Comparison of ENCODE assay signal across 1 cellular context in the genomic region with DNA sequence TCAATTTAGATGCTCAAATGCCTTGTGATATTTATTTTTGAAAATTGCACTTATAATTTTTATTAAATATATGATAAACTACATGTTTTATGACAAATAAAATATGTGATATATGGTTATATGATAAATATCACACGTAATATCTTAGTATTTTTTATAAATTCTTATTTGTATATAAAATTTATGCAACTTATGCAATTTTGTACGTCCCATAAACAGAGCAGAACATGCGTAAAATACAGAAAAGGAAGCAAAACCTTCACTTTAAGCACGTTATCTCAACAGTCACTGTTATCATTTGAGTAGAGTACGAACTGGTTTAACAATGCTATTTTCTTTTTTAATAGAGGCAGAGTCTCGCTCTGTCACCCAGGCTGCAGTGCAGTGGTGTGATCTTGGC.
TF ChIP-seq lines count a peak whose summit lies in the region.

No MANE protein-coding gene starts in this region.

TF ChIP-seq in K562, 482 proteins besides CTCF, POLR2A, EP300 and RAD21:
- no peak for TF ChIP-seq MIER1 (IDR thresholded peaks at IDR 0.05; ENCODE audit: low read depth)
- TF ChIP-seq, protein P1, sequence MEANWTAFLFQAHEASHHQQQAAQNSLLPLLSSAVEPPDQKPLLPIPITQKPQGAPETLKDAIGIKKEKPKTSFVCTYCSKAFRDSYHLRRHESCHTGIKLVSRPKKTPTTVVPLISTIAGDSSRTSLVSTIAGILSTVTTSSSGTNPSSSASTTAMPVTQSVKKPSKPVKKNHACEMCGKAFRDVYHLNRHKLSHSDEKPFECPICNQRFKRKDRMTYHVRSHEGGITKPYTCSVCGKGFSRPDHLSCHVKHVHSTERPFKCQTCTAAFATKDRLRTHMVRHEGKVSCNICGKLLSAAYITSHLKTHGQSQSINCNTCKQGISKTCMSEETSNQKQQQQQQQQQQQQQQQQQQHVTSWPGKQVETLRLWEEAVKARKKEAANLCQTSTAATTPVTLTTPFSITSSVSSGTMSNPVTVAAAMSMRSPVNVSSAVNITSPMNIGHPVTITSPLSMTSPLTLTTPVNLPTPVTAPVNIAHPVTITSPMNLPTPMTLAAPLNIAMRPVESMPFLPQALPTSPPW (CRISPR knock-in tag; IDR thresholded peaks at IDR 0.05): no peak
- TF ChIP-seq, protein P2, sequence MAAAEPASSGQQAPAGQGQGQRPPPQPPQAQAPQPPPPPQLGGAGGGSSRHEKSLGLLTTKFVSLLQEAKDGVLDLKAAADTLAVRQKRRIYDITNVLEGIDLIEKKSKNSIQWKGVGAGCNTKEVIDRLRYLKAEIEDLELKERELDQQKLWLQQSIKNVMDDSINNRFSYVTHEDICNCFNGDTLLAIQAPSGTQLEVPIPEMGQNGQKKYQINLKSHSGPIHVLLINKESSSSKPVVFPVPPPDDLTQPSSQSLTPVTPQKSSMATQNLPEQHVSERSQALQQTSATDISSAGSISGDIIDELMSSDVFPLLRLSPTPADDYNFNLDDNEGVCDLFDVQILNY (CRISPR knock-in tag; IDR thresholded peaks at IDR 0.05): no peak
- peak; percentile 44; the same call in 1 of the 2 replicates for TF ChIP-seq C11orf30 (IDR thresholded peaks at IDR 0.05; ENCODE audit: low read depth)
- TF ChIP-seq GMEB1 (CRISPR knock-in tag; IDR thresholded peaks at IDR 0.05): no peak
- no peak for TF ChIP-seq KDM4B (IDR thresholded peaks at IDR 0.05; ENCODE audit: borderline replicate concordance in 2 of 2, low read depth in 1 of 2)
- no peak for TF ChIP-seq NR1H2 (CRISPR knock-in tag; IDR thresholded peaks at IDR 0.05)
- peak; percentile 58 for TF ChIP-seq ZNF316 (IDR thresholded peaks at IDR 0.05)
- no peak for TF ChIP-seq ZNF639 (CRISPR knock-in tag; conservative IDR thresholded peaks at IDR 0.05 in 1 of 2, IDR thresholded peaks at IDR 0.05 in 1 of 2)
- TF ChIP-seq CREB1 (IDR thresholded peaks at IDR 0.05): no peak
- no peak for TF ChIP-seq CREB1 (CRISPR knock-in tag; IDR thresholded peaks at IDR 0.05)
- TF ChIP-seq TBL1XR1 (IDR thresholded peaks at IDR 0.05; ENCODE audit: low read length in 2 of 2): no peak
- TF ChIP-seq CHD2 (IDR thresholded peaks at IDR 0.05; ENCODE audit: low read depth, low read length): no peak
- no peak for TF ChIP-seq ASH1L (IDR thresholded peaks at IDR 0.05; ENCODE audit: borderline replicate concordance, low read depth, partially characterized antibody)
- TF ChIP-seq ZNF512 (tag; IDR thresholded peaks at IDR 0.05): no peak
